In the genomic region with DNA sequence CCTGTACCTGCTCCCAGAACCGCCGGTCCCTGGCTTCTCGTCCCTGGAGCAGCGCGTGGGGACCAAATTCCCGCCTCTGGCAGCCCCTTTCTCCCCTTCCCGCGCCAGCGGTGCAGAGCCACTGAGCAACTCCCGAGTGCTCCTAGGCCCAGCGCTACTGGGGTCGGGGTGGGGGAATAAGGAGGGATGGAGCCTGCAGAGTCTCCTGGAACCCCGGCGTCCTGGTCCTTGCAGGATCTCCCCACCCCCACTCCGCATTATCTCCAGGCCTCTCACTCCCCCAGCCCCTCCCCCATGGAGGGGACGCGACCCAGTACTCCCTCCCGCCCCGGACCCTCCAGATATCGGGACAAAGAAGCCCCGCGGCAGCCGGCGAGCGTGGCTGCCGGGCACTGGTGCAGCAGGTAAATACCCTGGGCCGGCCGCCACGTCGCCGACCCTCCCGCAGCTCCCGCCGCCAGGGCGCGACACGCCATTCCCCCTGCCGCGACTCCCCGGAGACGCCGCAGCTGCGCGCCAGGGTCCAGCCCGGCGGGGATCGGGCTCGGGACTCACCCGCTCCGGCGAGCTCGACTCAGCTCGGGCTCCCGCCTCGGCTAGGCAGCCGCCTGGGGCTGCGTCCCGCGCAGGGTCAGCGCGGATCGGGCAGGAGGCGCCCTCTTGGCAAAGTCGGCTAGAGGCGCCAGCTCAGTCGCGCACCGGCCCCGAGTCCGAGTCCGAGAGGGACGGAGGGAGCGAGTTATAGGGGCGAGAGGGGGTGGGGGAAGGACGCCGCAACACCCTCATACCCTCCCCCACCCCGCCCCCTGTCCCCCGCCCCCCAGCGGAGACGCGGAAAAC, we compare ENCODE assay signal across 8 cellular contexts. TPM values are rescaled to one million over a fixed set of nuclear protein-coding genes. Genes with fewer than 3 reads are reported as not detected.
A peak's percentile ranks its signal among the peaks of the same experiment; 100 is the strongest.
DNase-seq lines count a peak whose midpoint lies in the region; ATAC-seq, FAIRE-seq and TF ChIP-seq lines count a peak whose summit lies in the region.

No MANE protein-coding gene starts in this region.

- no peaks in the 10 kb centered on the region for H3K4me1 ChIP-seq in ACC112 (ENCODE audit: control insufficient read depth, insufficient read depth, low read length, unreplicated experiment)
- H3K4me1 ChIP-seq in H9 (ENCODE audit: insufficient read depth, low read length): peaks cover 18% of the 10 kb centered on the region
- peaks cover 7% of the 10 kb centered on the region for H3K4me1 ChIP-seq in iPS DF 6.9 (ENCODE audit: control insufficient read depth, insufficient read depth, low read length)
- H3K4me1 ChIP-seq in small intestine (ENCODE audit: control insufficient read depth in 2 of 2, insufficient read depth in 1 of 2, low read depth in 1 of 2, low read length in 1 of 2): peaks cover 0 to 3% of the 10 kb centered on the region in 2 donors

- peak overlapping the region; percentile 84 for H3K14ac ChIP-seq in H9 (ENCODE audit: insufficient read depth, low read length)

- H3K36me3 ChIP-seq in ACC112 (ENCODE audit: insufficient read depth, low read length) (no peaks in the 10 kb centered on the region), iPS DF 6.9 (ENCODE audit: control insufficient read depth, insufficient read depth, low read length) (no peaks in the 10 kb centered on the region; the same call in 1 of the 2 replicates), small intestine (ENCODE audit: control insufficient read depth in 2 of 2, insufficient read depth in 2 of 2, low read length in 2 of 2) (no peaks in the 10 kb centered on the region)

- no peaks in the 10 kb centered on the region for H3K9me3 Mint-ChIP-seq in H9

- H3K56ac ChIP-seq in H9 (ENCODE audit: insufficient read length, low read depth, low read length): no peak overlapping the region

- H3K9ac ChIP-seq in H9 (ENCODE audit: extremely low read depth, insufficient read length, low read length): peak overlapping the region; percentile 52

- DNase-seq in H9 (no peak), amniotic epithelial cell (ENCODE audit: low read depth) (peak; percentile 40), iPS DF 6.9 (ENCODE audit: low read depth, low spot score) (no peak), small intestine (peak; percentile 4), 8988T (no peak), NCI-H1436 treated with DMSO at 0.1 percent for 48 hours (lab: John Stamatoyannopoulos, UW) (no peak)

- H3K27me3 Mint-ChIP-seq in H9 (ENCODE audit: low read depth): peaks cover 24% of the 10 kb centered on the region

- H3K27ac Mint-ChIP-seq in H9: peak overlapping the region in 1 of 3 experiments; percentile 81; a peak in 2 of 7 replicates

- no peak overlapping the region for H4K91ac ChIP-seq in H9 (ENCODE audit: insufficient read length, low read depth, low read length)

- peaks cover 73 to 77% of the 10 kb centered on the region in 2 experiments for H3K4me1 Mint-ChIP-seq in H9

- H3T11ph ChIP-seq in H9 (ENCODE audit: low read length): no peak overlapping the region

- no peak overlapping the region for H2BK20ac ChIP-seq in H9 (ENCODE audit: low read depth, low read length, poor library complexity, severe bottlenecking)

- H3K4me3 Mint-ChIP-seq in H9: peak overlapping the region; percentile 85 to 87

- H3K4me3 ChIP-seq in ACC112 (ENCODE audit: low read depth, low read length) (peak overlapping the region; percentile 46; the same call in 1 of the 2 replicates), iPS DF 6.9 (ENCODE audit: low read length) (peak overlapping the region; percentile 55), small intestine (ENCODE audit: low read depth in 1 of 2, low read length in 2 of 2) (peak overlapping the region in 1 of 2 donors; percentile 26)

- H3K18ac ChIP-seq in H9 (ENCODE audit: insufficient read length, low read depth, low read length): peak overlapping the region; percentile 71

- H3K23me2 ChIP-seq in H9 (ENCODE audit: insufficient read length, low read depth, low read length, poor library complexity, severe bottlenecking): peaks cover 25% of the 10 kb centered on the region

- peaks cover 94% of the 10 kb centered on the region for H3K27me3 ChIP-seq in ACC112 (ENCODE audit: insufficient read depth, low read length)
- H3K27me3 ChIP-seq in H9 (ENCODE audit: insufficient read depth, low read length): no peaks in the 10 kb centered on the region; the same call in 1 of the 2 replicates
- H3K27me3 ChIP-seq in iPS DF 6.9 (ENCODE audit: control insufficient read depth, insufficient read depth, low read length): peaks cover 4% of the 10 kb centered on the region
- peaks cover 0 to 35% of the 10 kb centered on the region in 2 donors for H3K27me3 ChIP-seq in small intestine (ENCODE audit: control insufficient read depth in 2 of 2, insufficient read depth in 2 of 2, low read length in 2 of 2)

- no peak overlapping the region for H2AFZ ChIP-seq in ACC112 (ENCODE audit: low read length, unreplicated experiment)
- no peak overlapping the region for H2AFZ ChIP-seq in H9 (ENCODE audit: low read length)

- no peak for ATAC-seq in HG02840 (IDR thresholded peaks at IDR 0.05; ENCODE audit: low FRiP score, unreplicated experiment)

- no peak overlapping the region for H2AK5ac ChIP-seq in H9 (ENCODE audit: insufficient read length, low read length)

- no peaks in the 10 kb centered on the region for H3K79me1 ChIP-seq in H9 (ENCODE audit: insufficient read depth, low read depth, low read length, poor library complexity, severe bottlenecking)

- peak overlapping the region; percentile 90 for H3K4me2 ChIP-seq in H9 (ENCODE audit: insufficient read depth, insufficient read length, low read length)

- no peaks in the 10 kb centered on the region for H3K9me3 ChIP-seq in H9 (ENCODE audit: control insufficient read depth, low read depth, low read length)
- H3K9me3 ChIP-seq in iPS DF 6.9 (ENCODE audit: control insufficient read depth, insufficient read depth, low read length): no peaks in the 10 kb centered on the region
- no peaks in the 10 kb centered on the region for H3K9me3 ChIP-seq in small intestine (ENCODE audit: control insufficient read depth, low read depth)

- H2BK15ac ChIP-seq in H9 (ENCODE audit: low read depth, low read length): no peak overlapping the region

- H3K79me2 ChIP-seq in ACC112 (ENCODE audit: control insufficient read depth, insufficient read depth, low read length, unreplicated experiment): no peaks in the 10 kb centered on the region
- H3K79me2 ChIP-seq in H9 (ENCODE audit: insufficient read depth, low read length): peaks cover 25% of the 10 kb centered on the region; the same call in 1 of the 2 replicates

- no peak overlapping the region for H2BK5ac ChIP-seq in H9 (ENCODE audit: insufficient read length, low read length)

- no peak overlapping the region for H4K5ac ChIP-seq in H9 (ENCODE audit: insufficient read length, low read depth, low read length)

- H3K27ac ChIP-seq in ACC112 (ENCODE audit: low read depth, low read length): no peak overlapping the region
- H3K27ac ChIP-seq in H9 (ENCODE audit: insufficient read length, low read depth, low read length): no peak overlapping the region
- H3K27ac ChIP-seq in iPS DF 6.9 (ENCODE audit: low read length): no peak overlapping the region
- H3K27ac ChIP-seq in small intestine (ENCODE audit: low read depth in 1 of 2, low read length in 1 of 2): no peak overlapping the region

- H3K23ac ChIP-seq in H9 (ENCODE audit: insufficient read length, low read depth, low read length): no peak overlapping the region

- peaks cover 9 to 44% (median 43%) of the 10 kb centered on the region in 3 experiments; a peak in 6 of 7 replicates for H3K36me3 Mint-ChIP-seq in H9 (ENCODE audit: insufficient read depth in 1 of 3, low read depth in 3 of 3)

- H3K4ac ChIP-seq in H9 (ENCODE audit: low read depth, low read length): no peak overlapping the region

- no peak overlapping the region for H4K8ac ChIP-seq in H9 (replicated peaks; ENCODE audit: insufficient read length, low read depth, low read length)

- WGBS in H9 (ENCODE audit: extremely low coverage, insufficient read length, low lambda C conversion rate): no CpG with 5 or more reads among the region's 81 CpGs
- no CpG with 5 or more reads among the region's 81 CpGs for WGBS in iPS DF 6.9 (ENCODE audit: insufficient coverage, insufficient read length)
- WGBS in small intestine, 3 donors: 2 to 7% (median 4%) methylated on average over 43 to 81 of the region's 81 CpGs

- FAIRE-seq in small intestine (lab: Jason Lieb, UNC): no peak

- H4K20me1 ChIP-seq in H9 (ENCODE audit: control insufficient read depth, insufficient read depth, insufficient read length): no peaks in the 10 kb centered on the region

- H2BK120ac ChIP-seq in H9 (ENCODE audit: low read depth, low read length, poor library complexity, severe bottlenecking): no peak overlapping the region

- peak; percentile 34; the same call in 1 of the 3 replicates for TF ChIP-seq CTCF in H9 (conservative IDR thresholded peaks at IDR 0.05)

- H2BK12ac ChIP-seq in H9 (ENCODE audit: insufficient read length, low read depth, low read length): no peak overlapping the region

RNA-seq across cellular contexts. Expression of a gene that starts 1.2 kb away (rescaled TPM):
- total RNA-seq in H9 (2021): 71.2 and 77.2 TPM in 2 replicates
- under 1 TPM in 2 of 3 donors, not detected in 1; 0.18 to 0.54 TPM for polyA plus RNA-seq in small intestine

Comparison
In these comparisons a context has a peak if more than half of its experiments do, and no peak if none do; other contexts are left out.
1. DNase-seq: peak in amniotic epithelial cell (single experiment) and small intestine (single experiment); none in H9 (single experiment), iPS DF 6.9 (single experiment), 8988T (single experiment) and NCI-H1436 treated with DMSO at 0.1 percent for 48 hours (single experiment).